Comparison of ENCODE assay signal across 9 cellular contexts in genomic region chr17:66724581-66725341, GRCh38.
DNase-seq lines count a peak whose midpoint lies in the region; ATAC-seq and TF ChIP-seq lines count a peak whose summit lies in the region.
"Had no signal": no experiment of that assay in that cellular context is flagged by ENCODE, and none has a peak within 500 bp of the region (broad histone marks: within the 10 kb centered on the region; RNA-seq: fewer than 3 reads in every experiment).

No MANE protein-coding gene starts in this region.

- no peak for ATAC-seq in GM18520 (IDR thresholded peaks at IDR 0.05; ENCODE audit: unreplicated experiment)

- H3K4me3 ChIP-seq in colonic mucosa: no peak overlapping the region
- H3K4me3 ChIP-seq in muscle layer of colon (ENCODE audit: low read depth in 1 of 2, low read length in 2 of 2): no peak overlapping the region
- no peak overlapping the region for H3K4me3 ChIP-seq in tibial nerve

- H3K4me1 ChIP-seq in colonic mucosa (no peaks in the 10 kb centered on the region), muscle layer of colon (ENCODE audit: insufficient read depth, low read length) (peaks cover 37% of the 10 kb centered on the region), tibial nerve (peaks cover 0 to 28% (median 11%) of the 10 kb centered on the region in 4 donors)

- H3K36me3 ChIP-seq in colonic mucosa (no peaks in the 10 kb centered on the region), muscle layer of colon (ENCODE audit: insufficient read depth, low read length) (no peaks in the 10 kb centered on the region), tibial nerve (no peaks in the 10 kb centered on the region)

- H3K27ac ChIP-seq in colonic mucosa (no peak overlapping the region), muscle layer of colon (ENCODE audit: low read depth, low read length) (peak overlapping the region; percentile 66), tibial nerve (peak overlapping the region in 2 of 4 donors; percentile 43 to 66)

- H3K9me3 ChIP-seq in colonic mucosa (no peaks in the 10 kb centered on the region), muscle layer of colon (ENCODE audit: low read length) (no peaks in the 10 kb centered on the region), tibial nerve (no peaks in the 10 kb centered on the region)

- intact Hi-C loops in colonic mucosa (cut with DNase I): no loop called here

- TF ChIP-seq CTCF in colonic mucosa (IDR thresholded peaks at IDR 0.05): no peak
- no peak for TF ChIP-seq CTCF in tibial nerve (IDR thresholded peaks at IDR 0.05)

- no peak for TF ChIP-seq EP300 in tibial nerve (IDR thresholded peaks at IDR 0.05)

- H3K9ac ChIP-seq in colonic mucosa (ENCODE audit: low read depth in 2 of 2, low read length in 2 of 2): peak overlapping the region in 1 of 2 donors; percentile 38
- H3K9ac ChIP-seq in muscle layer of colon (ENCODE audit: low read length): no peak overlapping the region

- DNase-seq in DMS153 treated with DMSO at 0.1 percent for 48 hours (lab: John Stamatoyannopoulos, UW; ENCODE audit: unreplicated experiment) (peak; percentile 67), NCI-H2081 (lab: John Stamatoyannopoulos, UW) (peak; percentile 79 to 88), colonic mucosa (peak; percentile 44), tibial nerve (ENCODE audit: low spot score in 2 of 2) (no peak), kidney tubule cell (ENCODE audit: low spot score) (no peak), NOMO-1 treated with DMSO at 0.1 percent for 48 hours (lab: John Stamatoyannopoulos, UW; ENCODE audit: unreplicated experiment) (no peak)
- DNase-seq: NCI-H82 had no signal

- no peak for TF ChIP-seq POLR2A in tibial nerve (IDR thresholded peaks at IDR 0.05)

- WGBS in tibial nerve, 2 donors: 21 to 26% methylated on average over 5 of the region's 5 CpGs

- H3K27me3 ChIP-seq in colonic mucosa: no peaks in the 10 kb centered on the region
- H3K27me3 ChIP-seq in muscle layer of colon (ENCODE audit: control insufficient read depth in 1 of 2, insufficient read depth in 2 of 2, low read length in 2 of 2): no peaks in the 10 kb centered on the region
- H3K27me3 ChIP-seq in tibial nerve: no peaks in the 10 kb centered on the region

Comparison
In these comparisons a context has a peak if more than half of its experiments do, and no peak if none do; other contexts are left out.
1. DNase-seq: peak in DMS153 treated with DMSO at 0.1 percent for 48 hours (single experiment), NCI-H2081 (2 of 2) and colonic mucosa (single experiment); none in tibial nerve (0 of 2), kidney tubule cell (single experiment) and NOMO-1 treated with DMSO at 0.1 percent for 48 hours (single experiment).